ENCODE assay signal across 8 cellular contexts in genomic region chr7:116802784-116803183, GRCh38. TPM values are rescaled to one million over a fixed set of nuclear protein-coding genes. Genes with fewer than 3 reads are reported as not detected.
DNase-seq lines count a peak whose midpoint lies in the region; ATAC-seq and TF ChIP-seq lines count a peak whose summit lies in the region.

No MANE protein-coding gene starts in this region.

- peak; percentile 27 to 46 (median 29) for TF ChIP-seq CTCF in nephron (IDR thresholded peaks at IDR 0.05; ENCODE audit: unreplicated experiment in 3 of 3)

- H3K4me1 Mint-ChIP-seq in nephron, result peaks cover 41% of the 10 kb centered on the region

- no peaks in the 10 kb centered on the region for H3K36me3 ChIP-seq in SK-N-MC (ENCODE audit: insufficient read depth, low read length)

- H3K27me3 Mint-ChIP-seq in nephron (ENCODE audit: low read depth), result no peaks in the 10 kb centered on the region

- H3K27ac Mint-ChIP-seq in nephron, result peak overlapping the region; percentile 42 to 61 (median 53)

- H3K4me3 ChIP-seq in SK-N-MC, result peak overlapping the region; percentile 13

- peak; percentile 83 for ATAC-seq in GM19463 (IDR thresholded peaks at IDR 0.05; ENCODE audit: unreplicated experiment)

- peak overlapping the region; percentile 43 for H3K9ac ChIP-seq in SK-N-MC (ENCODE audit: insufficient read length)

- H3K4me3 Mint-ChIP-seq in nephron, result no peak overlapping the region

- H3K36me3 Mint-ChIP-seq in nephron (ENCODE audit: low read depth), result peaks cover 4% of the 10 kb centered on the region

- no peaks in the 10 kb centered on the region for H3K9me3 Mint-ChIP-seq in nephron

- no peaks in the 10 kb centered on the region for H3K9me3 ChIP-seq in SK-N-MC (ENCODE audit: low read depth, low read length)

- peak overlapping the region; percentile 14 for H3K27ac ChIP-seq in SK-N-MC

- DNase-seq in NCI-H82 (lab: John Stamatoyannopoulos, UW), result peak; percentile 57
- DNase-seq in NCI-H82 treated with DMSO at 0.1 percent for 48 hours (lab: John Stamatoyannopoulos, UW; ENCODE audit: unreplicated experiment), result no peak
- peak; percentile 69 for DNase-seq in HT-29 (ENCODE audit: low spot score)
- no peak for DNase-seq in SK-N-MC (ENCODE audit: low read depth, low spot score)
- DNase-seq in epidermal melanocyte (ENCODE audit: insufficient read length, low spot score), result peak; percentile 31
- DNase-seq in activated CD8-positive, alpha-beta memory T cell treated with anti-CD3 and anti-CD28 coated beads, Interleukin-2, amount 50 U/mL, for 48 hours, result no peak

RNA-seq across cellular contexts. Expression of gene CAPZA2, which starts 59.6 kb away (rescaled TPM):
- 61.7 and 62.9 TPM in 2 replicates for total RNA-seq in HT-29 (2014; rRNA removed; shearing (Covaris generic))

Comparison
In these comparisons a context has a peak if more than half of its experiments do, and no peak if none do; other contexts are left out.
1. DNase-seq: peak in NCI-H82 (single experiment), HT-29 (single experiment) and epidermal melanocyte (single experiment); none in NCI-H82 treated with DMSO at 0.1 percent for 48 hours (single experiment), SK-N-MC (single experiment) and activated CD8-positive, alpha-beta memory T cell treated with anti-CD3 and anti-CD28 coated beads, Interleukin-2, amount 50 U/mL, for 48 hours (single experiment).